Comparison of ENCODE assay signal across 8 cellular contexts in genomic region chr21:26116456-26117011, GRCh38. TPM values are rescaled to one million over a fixed set of nuclear protein-coding genes. Genes with fewer than 3 reads are reported as not detected.
DNase-seq lines count a peak whose midpoint lies in the region; ATAC-seq and TF ChIP-seq lines count a peak whose summit lies in the region.

No MANE protein-coding gene starts in this region.

- peaks cover 22 to 24% of the 10 kb centered on the region in 2 experiments; a peak in 3 of 4 replicates for H3K4me1 ChIP-seq in HCT116 (ENCODE audit: control insufficient read depth in 1 of 2, insufficient read depth in 2 of 2, low read length in 2 of 2)
- H3K4me1 ChIP-seq in left ventricle myocardium inferior, result peaks cover 69% of the 10 kb centered on the region
- peaks cover 0 to 27% (median 11%) of the 10 kb centered on the region in 4 donors for H3K4me1 ChIP-seq in tibial artery

- no peak overlapping the region for H2AFZ ChIP-seq in HCT116 (ENCODE audit: low read depth, low read length, poor library complexity, severe bottlenecking)

- peaks cover 12% of the 10 kb centered on the region; the same call in 1 of the 2 replicates for H4K20me1 ChIP-seq in HCT116 (ENCODE audit: insufficient read depth)

- H3K79me2 ChIP-seq in HCT116 (ENCODE audit: insufficient read depth, low read length), result peaks cover 93% of the 10 kb centered on the region

- intact Hi-C loops in HCT116 (cut with micrococcal nuclease) (no loop called here), left ventricle myocardium inferior (cut with micrococcal nuclease) (no loop called here), head of caudate nucleus (cut with DNase I) (loop anchor here (10.0 kb wide), 1 partner anchor 48 kb away; no protein-coding TSS in a partner anchor), tibial artery (cut with DNase I; ENCODE audit: low total_unique reads) (no loop called here)

- DNase-seq in HCT116 (ENCODE audit: low read depth, low spot score), result no peak
- no peak for DNase-seq in left ventricle myocardium inferior
- peak in 1 of 49 donors; percentile 20 for DNase-seq in substantia nigra (lab: John Stamatoyannopoulos, UW)
- DNase-seq in head of caudate nucleus, result no peak
- no peak for DNase-seq in tibial artery
- DNase-seq in NCI-H774 (lab: John Stamatoyannopoulos, UW), result no peak

- CTCF ChIA-PET in HCT116 (lab: Charles Lee), result no interaction called here

- H3K9ac ChIP-seq in HCT116 (ENCODE audit: low read length), result no peak overlapping the region

- peak overlapping the region; percentile 12; the same call in 1 of the 2 replicates for H3K4me2 ChIP-seq in HCT116 (ENCODE audit: low read length)

- no peak overlapping the region for H3K27ac ChIP-seq in HCT116 (ENCODE audit: low read depth, low read length)
- peak overlapping the region; percentile 96 for H3K27ac ChIP-seq in angular gyrus (ENCODE audit: low read depth, low read length)
- H3K27ac ChIP-seq in left ventricle myocardium inferior (replicated peaks), result peak overlapping the region; percentile 84
- H3K27ac ChIP-seq in substantia nigra (ENCODE audit: low read depth, low read length, poor library complexity, severe bottlenecking), result peak overlapping the region; percentile 94
- H3K27ac ChIP-seq in tibial artery, result peak overlapping the region in 1 of 2 donors; percentile 32

- no peak; the same call in 1 of the 2 replicates for ATAC-seq in HCT116
- no peak for ATAC-seq in GM21723 (IDR thresholded peaks at IDR 0.05; ENCODE audit: unreplicated experiment)

- H3K36me3 ChIP-seq in HCT116 (ENCODE audit: control insufficient read depth in 1 of 2, insufficient read depth in 2 of 2, low read length in 2 of 2) (no peaks in the 10 kb centered on the region), left ventricle myocardium inferior (peaks cover 3% of the 10 kb centered on the region), tibial artery (no peaks in the 10 kb centered on the region)

- POLR2A ChIA-PET in HCT116 (lab: Charles Lee), result no interaction called here

- BruUV-seq in HCT116 (replicated peaks; lab: Mats Ljungman, UMichigan), result no TSS peak

- TF ChIP-seq CTCF in HCT116 (IDR thresholded peaks at IDR 0.05 in 2 of 3, conservative IDR thresholded peaks at IDR 0.05 in 1 of 3; ENCODE audit: borderline replicate concordance in 1 of 3, insufficient read depth in 1 of 3, low read depth in 2 of 3, low read length in 2 of 3) (no peak), left ventricle myocardium inferior (IDR thresholded peaks at IDR 0.05; ENCODE audit: borderline replicate concordance) (no peak), tibial artery (IDR thresholded peaks at IDR 0.05) (no peak)

- no peak for TF ChIP-seq RAD21 in HCT116 (IDR thresholded peaks at IDR 0.05; ENCODE audit: low read depth)

- H3K27me3 ChIP-seq in HCT116 (ENCODE audit: insufficient read depth, low read length) (no peaks in the 10 kb centered on the region), left ventricle myocardium inferior (ENCODE audit: low read depth) (no peaks in the 10 kb centered on the region), tibial artery (no peaks in the 10 kb centered on the region)

- TF ChIP-seq POLR2A in HCT116 (IDR thresholded peaks at IDR 0.05; ENCODE audit: borderline replicate concordance, extremely low read depth, insufficient read depth, insufficient read length), result no peak

- H3K4me3 ChIP-seq in HCT116 (replicated peaks in 1 of 2; ENCODE audit: low read depth in 1 of 2, low read length in 2 of 2), result no peak overlapping the region
- peak overlapping the region; percentile 21 for H3K4me3 ChIP-seq in left ventricle myocardium inferior
- no peak overlapping the region for H3K4me3 ChIP-seq in tibial artery

- H3K9me2 ChIP-seq in HCT116 (ENCODE audit: insufficient read depth), result no peaks in the 10 kb centered on the region

- RAD21 ChIA-PET in HCT116 (lab: Charles Lee; ENCODE audit: low non-redundant PET in 1 of 2, low total read pairs in 2 of 2, uncharacterized antibody in 2 of 2, unreplicated experiment in 2 of 2), result no interaction called here

- no peaks in the 10 kb centered on the region for H3K9me3 ChIP-seq in HCT116 (ENCODE audit: control insufficient read depth in 1 of 2, insufficient read depth in 1 of 2, low read depth in 1 of 2, low read length in 2 of 2)
- H3K9me3 ChIP-seq in left ventricle myocardium inferior (replicated peaks), result no peaks in the 10 kb centered on the region
- no peaks in the 10 kb centered on the region for H3K9me3 ChIP-seq in tibial artery

TF ChIP-seq in HCT116, 20 proteins besides CTCF, POLR2A, EP300 and RAD21:
- TF ChIP-seq JUND (IDR thresholded peaks at IDR 0.05) (no peak), TCF7L2 (IDR thresholded peaks at IDR 0.05; ENCODE audit: borderline replicate concordance, extremely low read depth, insufficient read depth, insufficient read length) (no peak), MAX (IDR thresholded peaks at IDR 0.05) (no peak), CEBPB (IDR thresholded peaks at IDR 0.05; ENCODE audit: low read depth) (no peak), REST (IDR thresholded peaks at IDR 0.05; ENCODE audit: low read depth) (no peak), EZH2 (IDR thresholded peaks at IDR 0.05) (no peak), SIN3A (IDR thresholded peaks at IDR 0.05; ENCODE audit: low read depth) (no peak), FOSL1 (IDR thresholded peaks at IDR 0.05; ENCODE audit: low read depth) (no peak), YY1 (IDR thresholded peaks at IDR 0.05; ENCODE audit: extremely low read depth, insufficient replicate concordance, low read depth, low read length) (no peak), ZNF274 (IDR thresholded peaks at IDR 0.05; ENCODE audit: low read depth, low read length) (no peak), SP1 (IDR thresholded peaks at IDR 0.05; ENCODE audit: low read depth) (no peak), EZH2phosphoT487 (IDR thresholded peaks at IDR 0.05; ENCODE audit: borderline replicate concordance) (no peak)

RNA-seq across cellular contexts. Expression of gene APP, which starts 54.0 kb away (rescaled TPM):
- 267 TPM for total RNA-seq in HCT116 (2021; ENCODE audit: unreplicated experiment)
- polyA plus RNA-seq in HCT116 (2012), result 383 and 415 TPM in 2 replicates
- total RNA-seq in left ventricle myocardium inferior, result 332 TPM
